Comparison of ENCODE assay signal across 20 cellular contexts in genomic region chr5:45697211-45697610, GRCh38. TPM values are rescaled to one million over a fixed set of nuclear protein-coding genes. Genes with fewer than 3 reads are reported as not detected.
"Had no signal": no experiment of that assay in that cellular context is flagged by ENCODE, and none has a peak within 500 bp of the region (broad histone marks: within the 10 kb centered on the region; RNA-seq: fewer than 3 reads in every experiment).

No MANE protein-coding gene starts in this region.

- H3K4me3 Mint-ChIP-seq: effector memory CD8-positive, alpha-beta T cell; mesothelial cell of epicardium; natural killer cell had no signal

- ATAC-seq: effector memory CD8-positive, alpha-beta T cell; gastroesophageal sphincter; left lobe of liver; natural killer cell; pancreas; right cardiac atrium had no signal

- H3K36me3 ChIP-seq: esophagus squamous epithelium, gastroesophageal sphincter, pancreas, thyroid gland had no signal

- H3K4me1 Mint-ChIP-seq: natural killer cell had no signal

- H3K27ac Mint-ChIP-seq: effector memory CD8-positive, alpha-beta T cell; mesothelial cell of epicardium; natural killer cell; progenitor cell of endocrine pancreas; type B pancreatic cell had no signal

- H3K4me3 ChIP-seq: esophagus squamous epithelium, gastroesophageal sphincter, pancreas, thyroid gland had no signal

- H3K36me3 Mint-ChIP-seq: mesothelial cell of epicardium, type B pancreatic cell had no signal

- H3K27me3 ChIP-seq: pancreas, thyroid gland had no signal

- H3K4me1 ChIP-seq: pancreas had no signal

- DNase-seq: effector memory CD8-positive, alpha-beta T cell; esophagus squamous epithelium; foreskin fibroblast; glutamatergic neuron; islet precursor cell; natural killer cell; occipital lobe; right cardiac atrium; small intestine; stimulated activated CD4-positive, alpha-beta T cell treated with anti-CD3 and anti-CD28 coated beads, Interleukin-12 subunit alpha, Interleukin-12 subunit beta, amount 100 ng/mL, for 4 hours; stimulated activated naive CD4-positive, alpha-beta T cell treated with Interleukin-2 at 50 U/mL for 16 hours; thyroid gland had no signal

- H3K27ac ChIP-seq: epithelial cell of prostate, esophagus squamous epithelium, gastroesophageal sphincter, pancreas, thyroid gland had no signal

- H3K9me3 ChIP-seq: esophagus squamous epithelium, gastroesophageal sphincter, pancreas, thyroid gland had no signal

- H3K9me3 Mint-ChIP-seq: mesothelial cell of epicardium had no signal

RNA-seq across cellular contexts. Expression of gene HCN1, which starts 1.0 kb away (rescaled TPM):
- total RNA-seq: left lobe of liver, mesothelial cell of epicardium, myocyte, natural killer cell had no signal
